Comparison of ENCODE assay signal across 20 cellular contexts in genomic region chr3:56673781-56674457, GRCh38.
"Had no signal": no experiment of that assay in that cellular context is flagged by ENCODE, and none has a peak within 500 bp of the region (broad histone marks: within the 10 kb centered on the region; RNA-seq: fewer than 3 reads in every experiment).

No MANE protein-coding gene starts in this region.

- H3K9me3 ChIP-seq: esophagus squamous epithelium, tibial artery had no signal

- H3K4me2 ChIP-seq: hepatocyte had no signal

- H2AFZ ChIP-seq: hepatocyte had no signal

- H3K4me3 ChIP-seq: esophagus squamous epithelium, hepatocyte, lung, tibial artery had no signal

- H3K4me1 ChIP-seq: foreskin keratinocyte had no signal

- H3K27me3 ChIP-seq: esophagus squamous epithelium, foreskin keratinocyte, hepatocyte, tibial artery had no signal

- H3K27ac ChIP-seq: esophagus squamous epithelium, foreskin keratinocyte, hepatocyte, tibial artery, WERI-Rb-1 had no signal

- DNase-seq: activated CD4-positive, alpha-beta T cell treated with anti-CD3 and anti-CD28 coated beads, Interleukin-2, amount 50 U/mL, for 4 hours; activated gamma-delta T cell treated with Interleukin-2 at 50 U/mL for 16 hours; amygdala; effector memory CD8-positive, alpha-beta T cell; esophagus squamous epithelium; foreskin keratinocyte; islet precursor cell; midbrain; nucleus accumbens; posterior cingulate gyrus; retina; stimulated activated CD8-positive, alpha-beta memory T cell treated with anti-CD3 and anti-CD28 coated beads, Interleukin-4, amount 100 ng/mL, for 48 hours; stimulated activated naive CD4-positive, alpha-beta T cell treated with Interleukin-2 at 50 U/mL for 16 hours; T-helper 17 cell; tibial artery; WERI-Rb-1 had no signal

- FAIRE-seq: urothelium cell line had no signal

- ATAC-seq: activated naive CD4-positive, alpha-beta T cell treated with anti-CD3 and anti-CD28 coated beads, Interleukin-2, amount 50 U/mL, for 72 hours; effector memory CD8-positive, alpha-beta T cell; foreskin keratinocyte; T-helper 17 cell had no signal
